9 cellular contexts compared by ENCODE assay signal in the genomic region with DNA sequence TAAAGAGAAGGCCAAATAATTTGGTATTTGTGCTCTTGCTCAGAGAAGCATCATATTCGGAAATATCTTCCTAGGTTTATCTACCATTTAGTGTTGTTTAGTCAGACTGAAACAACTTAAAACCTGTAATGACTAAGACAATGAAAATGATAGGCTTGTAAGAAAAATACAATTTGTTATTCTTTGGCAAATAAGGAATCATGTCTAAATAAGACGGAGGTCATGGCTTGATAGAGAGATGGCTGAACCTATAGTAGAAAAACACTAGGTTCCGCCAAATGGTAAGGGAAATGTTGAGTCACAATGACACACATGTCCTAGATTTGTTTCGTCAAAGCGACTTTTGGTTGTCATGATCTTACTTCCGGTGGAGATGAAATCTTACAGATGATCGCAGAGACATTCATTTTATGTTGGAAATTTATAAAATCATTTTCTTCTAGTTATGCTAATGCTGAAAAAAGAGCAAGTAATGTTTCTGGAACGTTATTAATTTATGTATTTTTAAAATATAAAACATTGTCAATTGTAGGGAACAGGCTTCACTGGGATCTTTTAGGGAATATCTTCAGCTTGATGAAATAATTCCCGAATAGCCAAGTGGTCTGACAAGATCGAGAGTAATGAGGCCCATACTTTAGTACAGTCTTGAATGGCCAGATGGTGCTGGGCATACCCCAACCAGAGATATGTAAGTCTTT. TPM values are rescaled to one million over a fixed set of nuclear protein-coding genes. Genes with fewer than 3 reads are reported as not detected.
DNase-seq lines count a peak whose midpoint lies in the region; TF ChIP-seq lines count a peak whose summit lies in the region.
"Had no signal": no experiment of that assay in that cellular context is flagged by ENCODE, and none has a peak within 500 bp of the region (broad histone marks: within the 10 kb centered on the region; RNA-seq: fewer than 3 reads in every experiment).

No MANE protein-coding gene starts in this region.

- H3K27ac ChIP-seq in angular gyrus (ENCODE audit: low read depth, low read length) (peak overlapping the region; percentile 55), muscle layer of duodenum (ENCODE audit: low read length) (peak overlapping the region; percentile 97)

- TF ChIP-seq POLR2A in lower leg skin (IDR thresholded peaks at IDR 0.05), result no peak

- H3F3A ChIP-seq in Loucy (ENCODE audit: low read depth), result no peaks in the 10 kb centered on the region

- H2AFZ ChIP-seq in Loucy (ENCODE audit: low read length), result peak overlapping the region; percentile 74; the same call in 1 of the 2 replicates

- H3K9me3 ChIP-seq in Loucy (ENCODE audit: insufficient read depth, low read depth, low read length), result no peaks in the 10 kb centered on the region
- no peaks in the 10 kb centered on the region for H3K9me3 ChIP-seq in muscle layer of duodenum (ENCODE audit: control insufficient read depth in 1 of 2, low read length in 2 of 2)

- TF ChIP-seq CTCF in GM06990 (IDR thresholded peaks at IDR 0.05; ENCODE audit: insufficient read depth, low read length, poor library complexity, severe bottlenecking), result no peak
- no peak for TF ChIP-seq CTCF in Loucy (conservative IDR thresholded peaks at IDR 0.05; ENCODE audit: low read length)
- no peak for TF ChIP-seq CTCF in lower leg skin (IDR thresholded peaks at IDR 0.05)

- in situ Hi-C loops in G401 (cut with HindIII; ENCODE audit: low sequenced_read_pairs), result no loop called here

- peaks cover 24% of the 10 kb centered on the region for H3K79me2 ChIP-seq in Loucy (ENCODE audit: insufficient read depth, low read length)

- H3K9me2 ChIP-seq in Loucy (replicated peaks; ENCODE audit: low read depth, low read length), result no peaks in the 10 kb centered on the region

- peak overlapping the region; percentile 99 for H3K4me2 ChIP-seq in Loucy (ENCODE audit: low read depth, low read length, poor library complexity, severe bottlenecking)

- intact Hi-C loops in lower leg skin (cut with DNase I; ENCODE audit: low total_unique reads), result no loop called here

- H3K4me3 ChIP-seq in GM06990 (replicated peaks; ENCODE audit: low read depth, low read length) (peak overlapping the region; percentile 97), Loucy (ENCODE audit: low read length, poor library complexity, severe bottlenecking) (peak overlapping the region; percentile 84), muscle layer of duodenum (ENCODE audit: low read depth in 1 of 2, low read length in 2 of 2) (peak overlapping the region; percentile 49 to 57), lower leg skin (ENCODE audit: low read depth, poor library complexity, severe bottlenecking) (no peak overlapping the region)

- H3K4me1 ChIP-seq in Loucy (ENCODE audit: insufficient read depth, low read length, poor library complexity, severe bottlenecking), result peaks cover 49% of the 10 kb centered on the region
- no peaks in the 10 kb centered on the region for H3K4me1 ChIP-seq in muscle layer of duodenum (ENCODE audit: control insufficient read depth in 1 of 2, insufficient read depth in 2 of 2, low read length in 2 of 2)

- peaks cover 1% of the 10 kb centered on the region; the same call in 1 of the 2 replicates for H3K36me3 ChIP-seq in GM06990 (ENCODE audit: control insufficient read depth, insufficient read depth, low read length)
- H3K36me3 ChIP-seq in Loucy (ENCODE audit: insufficient read depth, low read length), result no peaks in the 10 kb centered on the region
- H3K36me3 ChIP-seq in muscle layer of duodenum (ENCODE audit: control insufficient read depth in 1 of 2, insufficient read depth in 2 of 2, low read length in 2 of 2), result peaks cover 0 to 8% of the 10 kb centered on the region in 2 donors

- H3K27me3 ChIP-seq in GM06990 (replicated peaks; ENCODE audit: control insufficient read depth, insufficient read depth, low read length), result no peaks in the 10 kb centered on the region
- H3K27me3 ChIP-seq in Loucy (ENCODE audit: insufficient read depth, low read length, poor library complexity, severe bottlenecking), result no peaks in the 10 kb centered on the region
- no peaks in the 10 kb centered on the region for H3K27me3 ChIP-seq in muscle layer of duodenum (ENCODE audit: low read depth, low read length)

- peak overlapping the region; percentile 81 for H3K9ac ChIP-seq in Loucy (ENCODE audit: low read depth, low read length, poor library complexity, severe bottlenecking)

- DNase-seq in GM06990 (ENCODE audit: extremely low read depth, insufficient read length), result peak; percentile 48
- no peak for DNase-seq in NCI-H748 (lab: John Stamatoyannopoulos, UW; ENCODE audit: unreplicated experiment)
- DNase-seq in G401 (ENCODE audit: low spot score), result no peak
- no peak for DNase-seq in SK-N-DZ (ENCODE audit: low spot score)
- DNase-seq in lower leg skin (ENCODE audit: low spot score in 2 of 2), result no peak

- no peaks in the 10 kb centered on the region for H4K20me1 ChIP-seq in Loucy (ENCODE audit: insufficient read depth, low read length, poor library complexity, severe bottlenecking)

- 79 to 85% methylated on average over 10 of the region's 10 CpGs for WGBS in lower leg skin, 2 donors

RNA-seq across cellular contexts. Expression of gene SRGN, which starts 1.0 kb away (rescaled TPM):
- 0.34 and 0.43 TPM in 2 replicates for total RNA-seq in G401 (2014; rRNA removed; shearing (Covaris generic))
- not detected in 2 replicates for polyA plus RNA-seq in SK-N-DZ (2014; cell fraction: cytosol; rRNA removed)
- not detected in 2 replicates for polyA plus RNA-seq in SK-N-DZ (2014; cell fraction: nucleus; rRNA removed)
- 10 to 100 TPM; 20.6 to 39.6 (median 24.1) TPM for total RNA-seq in lower leg skin
- polyA plus RNA-seq: neural cell had no signal

RNA-seq across cellular contexts. Expression of gene VPS26A, which starts 35.0 kb away (rescaled TPM):
- total RNA-seq in G401 (2014; rRNA removed; shearing (Covaris generic)), result 23.9 and 29.7 TPM in 2 replicates
- polyA plus RNA-seq in SK-N-DZ (2014; cell fraction: cytosol; rRNA removed), result 19.1 and 28.5 TPM in 2 replicates
- 13.1 and 21.7 TPM in 2 replicates for polyA plus RNA-seq in SK-N-DZ (2014; cell fraction: nucleus; rRNA removed)
- 10 to 100 TPM; 32.3 to 36.3 (median 34.0) TPM for total RNA-seq in lower leg skin

Comparison
In these comparisons a context has a peak if more than half of its experiments do, and no peak if none do; other contexts are left out.
1. RNA of gene SRGN, which starts 1.0 kb away (total RNA-seq): 20.6 to 39.6 TPM in lower leg skin; 0.34 to 0.43 TPM in G401; every median in the first group is over 10 times any median in the second.